ENCODE assay signal across 8 cellular contexts in the genomic region with DNA sequence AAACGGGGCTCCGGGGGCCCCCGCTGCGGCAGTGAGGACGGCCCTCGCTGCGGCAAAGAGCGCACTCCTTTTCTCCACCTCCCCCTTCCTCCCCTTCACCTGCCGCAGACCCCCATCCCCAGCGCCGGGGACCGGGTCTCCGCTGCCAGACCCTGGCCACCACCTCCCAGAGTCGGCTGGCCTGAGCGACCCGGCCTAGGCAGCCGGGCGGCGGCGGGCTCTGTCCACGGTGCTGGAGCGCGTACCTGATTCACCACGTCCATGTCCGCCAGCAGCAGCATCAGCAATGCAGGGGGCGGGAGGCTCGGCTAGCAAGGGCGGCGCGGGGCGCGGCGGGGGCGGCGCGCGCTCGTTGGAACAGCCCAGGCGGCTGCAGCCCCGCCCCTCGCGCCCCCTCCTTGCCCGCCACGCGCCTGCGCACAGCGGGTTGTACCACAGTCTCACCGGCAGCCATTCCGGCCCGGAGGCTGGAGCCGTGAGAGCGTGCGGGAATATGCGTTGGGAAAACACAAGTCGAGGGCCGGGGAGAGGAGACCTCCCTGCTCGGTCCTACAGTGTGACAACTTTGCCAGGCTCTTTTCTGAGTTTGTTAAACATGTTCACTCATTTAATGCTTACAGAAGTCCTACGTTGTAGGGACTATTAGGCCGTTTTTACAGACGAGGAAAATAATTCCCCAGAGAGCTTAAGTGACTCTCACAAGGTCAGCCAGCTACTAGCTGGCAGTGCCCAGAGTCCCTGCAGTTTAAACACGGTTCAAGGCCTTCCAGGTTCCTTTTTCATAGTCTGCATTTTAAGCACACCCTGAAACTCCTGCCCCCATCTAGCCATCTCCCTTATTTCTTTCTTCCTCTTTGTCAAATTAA. TPM values are rescaled to one million over a fixed set of nuclear protein-coding genes. Genes with fewer than 3 reads are reported as not detected.
DNase-seq lines count a peak whose midpoint lies in the region; ATAC-seq and TF ChIP-seq lines count a peak whose summit lies in the region.

Gene SYP (minus strand): TSS at position 288 of the 866 bp plus-strand sequence. CDS start 7 bp downstream, at position 281.

- H3K9me3 ChIP-seq in DOHH2 (ENCODE audit: control insufficient read depth, insufficient read depth, low read length) (no peaks in the 10 kb centered on the region), neuron (ENCODE audit: low read length) (no peaks in the 10 kb centered on the region), stomach (no peaks in the 10 kb centered on the region)

- H3K27ac ChIP-seq in DOHH2 (ENCODE audit: low read depth, low read length) (no peak within 1 kb of the TSS), stomach (peak within 1 kb of the TSS in 4 of 5 donors; percentile 53 to 72 (median 65))

- peak within 1 kb of the TSS; percentile 50 for H2AFZ ChIP-seq in neuron (ENCODE audit: low read depth, low read length)

- intact Hi-C loops in stomach (cut with DNase I; ENCODE audit: low total_unique reads), result no loop called here

- H3K27me3 ChIP-seq in DOHH2 (ENCODE audit: control insufficient read depth, low read length) (no peaks in the 10 kb centered on the region; the same call in 1 of the 2 replicates), neuron (ENCODE audit: insufficient read depth, low read length) (peaks cover 8% of the 10 kb centered on the region), stomach (peaks cover 0 to 9% (median 0%) of the 10 kb centered on the region in 3 donors)

- TF ChIP-seq CTCF in DOHH2 (IDR thresholded peaks at IDR 0.05; ENCODE audit: low read depth, low read length, poor library complexity, severe bottlenecking), result no peak
- no peak for TF ChIP-seq CTCF in fibroblast of villous mesenchyme (IDR thresholded peaks at IDR 0.05; ENCODE audit: insufficient read depth, low read depth, low read length)
- no peak for TF ChIP-seq CTCF in stomach (IDR thresholded peaks at IDR 0.05)

- H3K4me3 ChIP-seq in DOHH2 (ENCODE audit: low read length) (peak within 1 kb of the TSS; percentile 60), fibroblast of villous mesenchyme (ENCODE audit: low read depth, low read length) (peak within 1 kb of the TSS; percentile 41), neuron (ENCODE audit: low read length) (peak within 1 kb of the TSS; percentile 42), stomach (peak within 1 kb of the TSS; percentile 33 to 44 (median 42))

- WGBS in stomach, 5 donors, result 0 to 29% (median 2%) methylated on average over 11 to 61 of the region's 61 CpGs

- H3K36me3 ChIP-seq in DOHH2 (ENCODE audit: control insufficient read depth, low read length), result no peaks in the 10 kb centered on the region
- H3K36me3 ChIP-seq in neuron (ENCODE audit: insufficient read depth, low read length), result no peaks in the 10 kb centered on the region
- H3K36me3 ChIP-seq in stomach, result no peaks in the 10 kb centered on the region

- TF ChIP-seq POLR2A in stomach (IDR thresholded peaks at IDR 0.05), result no peak

- H3K9me2 ChIP-seq in DOHH2 (replicated peaks; ENCODE audit: control insufficient read depth, low read length), result no peaks in the 10 kb centered on the region

- H3K79me2 ChIP-seq in DOHH2 (ENCODE audit: control insufficient read depth, low read length), result no peaks in the 10 kb centered on the region

- H3K4me2 ChIP-seq in DOHH2 (ENCODE audit: low read length), result peak within 1 kb of the TSS; percentile 64

- H3K4me1 ChIP-seq in DOHH2 (ENCODE audit: control insufficient read depth, low read length), result peaks cover 6% of the 10 kb centered on the region
- H3K4me1 ChIP-seq in neuron (ENCODE audit: insufficient read depth, low read length), result no peaks in the 10 kb centered on the region
- peaks cover 0 to 22% (median 10%) of the 10 kb centered on the region in 4 donors for H3K4me1 ChIP-seq in stomach

- no peaks in the 10 kb centered on the region for H4K20me1 ChIP-seq in DOHH2 (ENCODE audit: control insufficient read depth, insufficient read depth, low read depth, low read length)

- peak; percentile 89 for ATAC-seq in GM21723 (IDR thresholded peaks at IDR 0.05; ENCODE audit: unreplicated experiment)

- TF ChIP-seq EP300 in stomach (IDR thresholded peaks at IDR 0.05), result no peak

- peak; percentile 19 for DNase-seq in KG1 (lab: John Stamatoyannopoulos, UW)
- peak; percentile 91 for DNase-seq in RPMI8226
- DNase-seq in activated effector memory CD4-positive, alpha-beta T cell treated with Interleukin-2 at 50 U/mL for 16 hours, result peak; percentile 79
- peak; percentile 88 for DNase-seq in fibroblast of villous mesenchyme (ENCODE audit: low read depth)
- peak; percentile 91 for DNase-seq in stomach

- no peaks in the 10 kb centered on the region for H3F3A ChIP-seq in DOHH2 (ENCODE audit: control insufficient read depth, insufficient read depth)

RNA-seq across cellular contexts. Expression of gene SYP, which starts in this region (rescaled TPM):
- total RNA-seq in fibroblast of villous mesenchyme (under 0.01 TPM in 1 of 2 replicates, not detected in the other), stomach (100 to 1,000 TPM in 1 of 5 donors, 1 to 10 TPM in 2, under 1 TPM in 1, not detected in 1; 0.89 to 211 (median 3.3) TPM)
- polyA plus RNA-seq in stomach, result 1 to 10 TPM in 2 of 3 donors, under 1 TPM in 1; 0.92 to 5.0 (median 3.9) TPM

Comparison
In these comparisons a context has a peak if more than half of its experiments do, and no peak if none do; other contexts are left out.
1. Peak in DNase-seq and H3K4me3 ChIP-seq in fibroblast of villous mesenchyme; RNA of the gene not detected or under 1 TPM.
2. DNase-seq: peak in every context shown above with its lines; median percentile 91 in RPMI8226; 91 in stomach; 88 in fibroblast of villous mesenchyme; 79 in activated effector memory CD4-positive, alpha-beta T cell treated with Interleukin-2 at 50 U/mL for 16 hours; 19 in KG1.